Comparison of ENCODE assay signal across 1 cellular context in the genomic region with DNA sequence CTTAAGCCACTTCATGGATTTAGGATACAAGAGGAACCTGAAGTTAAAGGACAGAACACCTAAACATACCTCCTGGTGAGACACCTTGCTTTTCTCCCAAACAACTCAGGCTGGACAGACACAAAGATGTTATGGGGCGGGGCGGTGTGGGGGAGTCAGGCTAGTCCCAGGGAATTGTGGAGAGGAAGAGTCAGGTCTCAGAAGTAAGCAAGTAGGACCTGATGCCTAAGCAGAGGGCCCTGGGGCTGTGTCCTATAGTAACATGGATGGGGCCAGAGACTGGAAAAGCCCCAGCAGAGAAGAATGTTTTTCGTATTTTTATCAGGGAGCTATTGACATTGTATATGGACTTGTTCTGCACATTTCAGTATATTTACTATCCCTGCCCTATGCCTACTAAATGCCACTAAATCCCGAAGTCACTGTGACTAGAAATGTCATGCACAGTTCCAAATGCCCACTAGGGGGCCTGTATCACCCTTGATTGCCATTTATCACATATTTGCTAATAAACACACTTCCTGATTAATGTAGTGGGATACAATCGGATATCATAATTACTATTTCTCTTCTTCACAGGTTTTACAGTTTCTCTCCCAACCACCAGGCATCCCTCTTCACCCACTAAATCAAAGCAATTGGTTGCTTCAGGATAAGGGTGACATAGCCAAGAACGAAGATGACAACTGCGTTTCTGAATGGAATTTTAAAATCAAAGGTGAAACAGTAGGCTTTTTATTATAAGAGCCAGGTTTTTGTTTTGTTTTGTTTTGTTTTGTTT.
TF ChIP-seq lines count a peak whose summit lies in the region.

No MANE protein-coding gene starts in this region.

TF ChIP-seq in SK-N-SH treated with all-trans-retinoic acid at 6 μM for 48 hours, 23 proteins besides CTCF, POLR2A, EP300 and RAD21 (continued from another document):
- TF ChIP-seq, protein P1, sequence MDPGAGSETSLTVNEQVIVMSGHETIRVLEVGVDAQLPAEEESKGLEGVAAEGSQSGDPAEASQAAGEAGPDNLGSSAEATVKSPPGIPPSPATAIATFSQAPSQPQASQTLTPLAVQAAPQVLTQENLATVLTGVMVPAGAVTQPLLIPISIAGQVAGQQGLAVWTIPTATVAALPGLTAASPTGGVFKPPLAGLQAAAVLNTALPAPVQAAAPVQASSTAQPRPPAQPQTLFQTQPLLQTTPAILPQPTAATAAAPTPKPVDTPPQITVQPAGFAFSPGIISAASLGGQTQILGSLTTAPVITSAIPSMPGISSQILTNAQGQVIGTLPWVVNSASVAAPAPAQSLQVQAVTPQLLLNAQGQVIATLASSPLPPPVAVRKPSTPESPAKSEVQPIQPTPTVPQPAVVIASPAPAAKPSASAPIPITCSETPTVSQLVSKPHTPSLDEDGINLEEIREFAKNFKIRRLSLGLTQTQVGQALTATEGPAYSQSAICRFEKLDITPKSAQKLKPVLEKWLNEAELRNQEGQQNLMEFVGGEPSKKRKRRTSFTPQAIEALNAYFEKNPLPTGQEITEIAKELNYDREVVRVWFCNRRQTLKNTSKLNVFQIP (CRISPR knock-in tag; IDR thresholded peaks at IDR 0.05; ENCODE audit: borderline replicate concordance, low read depth) = no peak
- TF ChIP-seq TOX (CRISPR knock-in tag; IDR thresholded peaks at IDR 0.05; ENCODE audit: borderline replicate concordance) = no peak
- TF ChIP-seq, protein P2, sequence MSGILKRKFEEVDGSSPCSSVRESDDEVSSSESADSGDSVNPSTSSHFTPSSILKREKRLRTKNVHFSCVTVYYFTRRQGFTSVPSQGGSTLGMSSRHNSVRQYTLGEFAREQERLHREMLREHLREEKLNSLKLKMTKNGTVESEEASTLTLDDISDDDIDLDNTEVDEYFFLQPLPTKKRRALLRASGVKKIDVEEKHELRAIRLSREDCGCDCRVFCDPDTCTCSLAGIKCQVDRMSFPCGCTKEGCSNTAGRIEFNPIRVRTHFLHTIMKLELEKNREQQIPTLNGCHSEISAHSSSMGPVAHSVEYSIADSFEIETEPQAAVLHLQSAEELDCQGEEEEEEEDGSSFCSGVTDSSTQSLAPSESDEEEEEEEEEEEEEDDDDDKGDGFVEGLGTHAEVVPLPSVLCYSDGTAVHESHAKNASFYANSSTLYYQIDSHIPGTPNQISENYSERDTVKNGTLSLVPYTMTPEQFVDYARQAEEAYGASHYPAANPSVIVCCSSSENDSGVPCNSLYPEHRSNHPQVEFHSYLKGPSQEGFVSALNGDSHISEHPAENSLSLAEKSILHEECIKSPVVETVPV (CRISPR knock-in tag; IDR thresholded peaks at IDR 0.05) = no peak
- TF ChIP-seq ARNTL (CRISPR knock-in tag; IDR thresholded peaks at IDR 0.05; ENCODE audit: borderline replicate concordance, low read depth) = no peak
- no peak for TF ChIP-seq ZNF70 (CRISPR knock-in tag; IDR thresholded peaks at IDR 0.05)
- TF ChIP-seq, protein P3, sequence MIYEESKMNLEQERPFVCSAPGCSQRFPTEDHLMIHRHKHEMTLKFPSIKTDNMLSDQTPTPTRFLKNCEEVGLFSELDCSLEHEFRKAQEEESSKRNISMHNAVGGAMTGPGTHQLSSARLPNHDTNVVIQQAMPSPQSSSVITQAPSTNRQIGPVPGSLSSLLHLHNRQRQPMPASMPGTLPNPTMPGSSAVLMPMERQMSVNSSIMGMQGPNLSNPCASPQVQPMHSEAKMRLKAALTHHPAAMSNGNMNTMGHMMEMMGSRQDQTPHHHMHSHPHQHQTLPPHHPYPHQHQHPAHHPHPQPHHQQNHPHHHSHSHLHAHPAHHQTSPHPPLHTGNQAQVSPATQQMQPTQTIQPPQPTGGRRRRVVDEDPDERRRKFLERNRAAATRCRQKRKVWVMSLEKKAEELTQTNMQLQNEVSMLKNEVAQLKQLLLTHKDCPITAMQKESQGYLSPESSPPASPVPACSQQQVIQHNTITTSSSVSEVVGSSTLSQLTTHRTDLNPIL (CRISPR knock-in tag; IDR thresholded peaks at IDR 0.05; ENCODE audit: low read depth) = no peak
- TF ChIP-seq ESRRG (CRISPR knock-in tag; IDR thresholded peaks at IDR 0.05) = no peak
- no peak for TF ChIP-seq ZNF8 (CRISPR knock-in tag; IDR thresholded peaks at IDR 0.05)
- no peak for TF ChIP-seq GLIS3 (CRISPR knock-in tag; IDR thresholded peaks at IDR 0.05)
